16 cellular contexts compared by ENCODE assay signal in the genomic region with DNA sequence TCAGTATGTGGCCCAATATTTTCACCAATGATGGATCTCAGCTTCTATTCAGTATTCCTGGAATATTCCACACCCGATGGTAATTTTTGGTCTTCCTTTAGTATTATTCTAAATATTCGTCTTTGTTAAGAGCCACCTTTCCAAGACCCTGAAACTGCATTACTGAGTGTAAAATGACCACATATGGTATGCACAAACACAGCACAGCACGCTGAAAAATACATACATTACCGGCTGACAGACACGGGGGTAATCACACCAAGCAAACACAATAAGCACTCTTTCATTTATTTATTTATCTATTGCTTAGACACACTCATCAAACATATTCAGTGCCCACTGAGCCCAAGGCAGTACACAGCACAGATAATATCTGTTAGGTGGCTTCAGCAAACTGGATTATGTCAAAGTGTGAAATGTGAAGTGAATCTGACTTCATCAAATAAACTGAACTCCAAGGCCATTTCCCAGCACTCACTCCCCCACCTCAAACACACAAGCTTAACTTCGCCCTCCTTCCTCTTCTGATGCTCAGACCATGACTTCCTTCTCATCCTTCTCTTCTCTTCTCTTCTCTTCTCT. TPM values are rescaled to one million over a fixed set of nuclear protein-coding genes. Genes with fewer than 3 reads are reported as not detected.
DNase-seq lines count a peak whose midpoint lies in the region; ATAC-seq and TF ChIP-seq lines count a peak whose summit lies in the region.
"Had no signal": no experiment of that assay in that cellular context is flagged by ENCODE, and none has a peak within 500 bp of the region (broad histone marks: within the 10 kb centered on the region; RNA-seq: fewer than 3 reads in every experiment).

No MANE protein-coding gene starts in this region.

- no peaks in the 10 kb centered on the region; the same call in 1 of the 2 replicates for H3K4me1 ChIP-seq in HEK293 (ENCODE audit: control insufficient read depth, insufficient read depth, low read length)
- H3K4me1 ChIP-seq in endocrine pancreas (ENCODE audit: control insufficient read depth, insufficient read depth, low read length), result peaks cover 23% of the 10 kb centered on the region
- no peaks in the 10 kb centered on the region for H3K4me1 ChIP-seq in neural progenitor cell

- H3K4me3 Mint-ChIP-seq in neural progenitor cell, result peak overlapping the region; percentile 87
- H3K4me3 Mint-ChIP-seq in activated CD4-positive, alpha-beta T cell treated with anti-CD3 and anti-CD28 coated beads, Interleukin-2, amount 10 ng/mL, durations not matched to agents 7 days and 5 days, result no peak overlapping the region
- H3K4me3 Mint-ChIP-seq: T-helper 17 cell had no signal

- no peaks in the 10 kb centered on the region for H3K27me3 ChIP-seq in endocrine pancreas (ENCODE audit: control insufficient read depth, insufficient read depth, low read length)
- H3K27me3 ChIP-seq in neural progenitor cell, result peaks cover 63% of the 10 kb centered on the region

- no peaks in the 10 kb centered on the region for H3K9me3 Mint-ChIP-seq in neural progenitor cell
- H3K9me3 Mint-ChIP-seq in activated CD4-positive, alpha-beta T cell treated with anti-CD3 and anti-CD28 coated beads, Interleukin-2, amount 10 ng/mL, durations not matched to agents 7 days and 5 days, result no peaks in the 10 kb centered on the region
- H3K9me3 Mint-ChIP-seq: activated T-helper 2 cell treated with anti-CD3 and anti-CD28 coated beads, Interferon-gamma antibody, Interleukin-2, Interleukin-4, amounts not matched to agents 10 μg/mL and 5 μg/mL and 100 μg/mL, durations not matched to agents 14 hours and 24 hours and 36 hours had no signal

- H3K36me3 ChIP-seq in HEK293 (ENCODE audit: control insufficient read depth in 2 of 2, insufficient read depth in 1 of 2, low read length in 2 of 2) (no peaks in the 10 kb centered on the region), endocrine pancreas (ENCODE audit: control insufficient read depth, insufficient read depth, low read length) (no peaks in the 10 kb centered on the region), neural progenitor cell (no peaks in the 10 kb centered on the region)
- H3K36me3 ChIP-seq: suprapubic skin had no signal

- DNase-seq in NCI-H748 (lab: John Stamatoyannopoulos, UW; ENCODE audit: unreplicated experiment) (peak; percentile 89), neural progenitor cell (ENCODE audit: low spot score) (no peak), SW480 (ENCODE audit: low spot score) (no peak)
- DNase-seq in activated CD4-positive, alpha-beta T cell treated with anti-CD3 and anti-CD28 coated beads, Interleukin-2, amount 10 ng/mL, durations not matched to agents 7 days and 5 days, result no peak
- DNase-seq: CD8-positive, alpha-beta memory T cell; effector memory CD8-positive, alpha-beta T cell; IMR-90; occipital lobe; T-helper 17 cell had no signal

- no peaks in the 10 kb centered on the region for H3K79me2 ChIP-seq in neural progenitor cell (ENCODE audit: low read depth)

- H3K9ac ChIP-seq in endocrine pancreas (ENCODE audit: control insufficient read depth, insufficient read depth, low read length) (peak overlapping the region; percentile 83), neural progenitor cell (no peak overlapping the region)

- no peak for TF ChIP-seq CTCF in HEK293 (tag by site-specific recombination; IDR thresholded peaks at IDR 0.05)
- TF ChIP-seq CTCF in neural progenitor cell (IDR thresholded peaks at IDR 0.05), result no peak

- H2AFZ ChIP-seq in neural progenitor cell (replicated peaks), result no peak overlapping the region

- POLR2A ChIA-PET in HEK293 (lab: Yijun Ruan, JAX), result no interaction called here
- POLR2A ChIA-PET in activated CD4-positive, alpha-beta T cell treated with anti-CD3 and anti-CD28 coated beads, Interleukin-2, amount 10 ng/mL, durations not matched to agents 7 days and 5 days (lab: Charles Lee), result no interaction called here

- no peak overlapping the region for H3K27ac ChIP-seq in HEK293 (ENCODE audit: extremely low read depth, low read depth, low read length)
- no peak overlapping the region for H3K27ac ChIP-seq in neural progenitor cell
- H3K27ac ChIP-seq: suprapubic skin had no signal

- H3K27ac Mint-ChIP-seq in neural progenitor cell, result no peak overlapping the region
- no peak overlapping the region for H3K27ac Mint-ChIP-seq in activated CD4-positive, alpha-beta T cell treated with anti-CD3 and anti-CD28 coated beads, Interleukin-2, amount 10 ng/mL, durations not matched to agents 7 days and 5 days
- H3K27ac Mint-ChIP-seq: activated T-helper 2 cell treated with anti-CD3 and anti-CD28 coated beads, Interferon-gamma antibody, Interleukin-2, Interleukin-4, amounts not matched to agents 10 μg/mL and 5 μg/mL and 100 μg/mL, durations not matched to agents 14 hours and 24 hours and 36 hours; CD8-positive, alpha-beta memory T cell; effector memory CD8-positive, alpha-beta T cell; T-helper 17 cell had no signal

- ATAC-seq in HG03108 (IDR thresholded peaks at IDR 0.05; ENCODE audit: unreplicated experiment), result no peak
- no peak for ATAC-seq in GM18858 (IDR thresholded peaks at IDR 0.05; ENCODE audit: unreplicated experiment)

- peaks cover 13% of the 10 kb centered on the region for H3K4me1 Mint-ChIP-seq in neural progenitor cell
- H3K4me1 Mint-ChIP-seq in activated CD4-positive, alpha-beta T cell treated with anti-CD3 and anti-CD28 coated beads, Interleukin-2, amount 10 ng/mL, durations not matched to agents 7 days and 5 days, result peaks cover 8% of the 10 kb centered on the region

- H3K36me3 Mint-ChIP-seq in neural progenitor cell, result no peaks in the 10 kb centered on the region
- H3K36me3 Mint-ChIP-seq in activated CD4-positive, alpha-beta T cell treated with anti-CD3 and anti-CD28 coated beads, Interleukin-2, amount 10 ng/mL, durations not matched to agents 7 days and 5 days (ENCODE audit: low read depth), result no peaks in the 10 kb centered on the region
- H3K36me3 Mint-ChIP-seq: CD8-positive, alpha-beta memory T cell had no signal

- H4K20me1 ChIP-seq in neural progenitor cell (ENCODE audit: low read depth), result no peaks in the 10 kb centered on the region

- H3K9me3 ChIP-seq in HEK293 (ENCODE audit: control insufficient read depth, insufficient read depth, low read depth, low read length) (no peaks in the 10 kb centered on the region), endocrine pancreas (ENCODE audit: control insufficient read depth, low read length) (no peaks in the 10 kb centered on the region), neural progenitor cell (ENCODE audit: low read depth) (no peaks in the 10 kb centered on the region)
- H3K9me3 ChIP-seq: suprapubic skin had no signal

- H3K4me2 ChIP-seq in neural progenitor cell, result peak overlapping the region; percentile 90

- peaks cover 32% of the 10 kb centered on the region for H3K27me3 Mint-ChIP-seq in neural progenitor cell (ENCODE audit: insufficient read depth, low read depth)
- H3K27me3 Mint-ChIP-seq in activated CD4-positive, alpha-beta T cell treated with anti-CD3 and anti-CD28 coated beads, Interleukin-2, amount 10 ng/mL, durations not matched to agents 7 days and 5 days, result peaks cover 43% of the 10 kb centered on the region

- H3K4me3 ChIP-seq in HEK293 (ENCODE audit: low read depth, low read length) (peak overlapping the region; percentile 54), endocrine pancreas (ENCODE audit: control insufficient read depth, insufficient read depth, low read length) (peak overlapping the region; percentile 91), neural progenitor cell (peak overlapping the region; percentile 63)

- H3F3A ChIP-seq in neural progenitor cell (ENCODE audit: low read depth), result peaks cover 25% of the 10 kb centered on the region

- CTCF ChIA-PET in HEK293 (lab: Yijun Ruan, JAX), result interaction anchor here (0.6 to 1.0 kb wide), 5 partner anchors 13 to 282 kb away, joined by 3 to 4 read pairs (median 3); no protein-coding TSS in a partner anchor
- CTCF ChIA-PET in activated CD4-positive, alpha-beta T cell treated with anti-CD3 and anti-CD28 coated beads, Interleukin-2, amount 10 ng/mL, durations not matched to agents 7 days and 5 days (lab: Charles Lee), result no interaction called here

RNA-seq across cellular contexts. Expression of a gene that starts 2.3 kb away (rescaled TPM):
- total RNA-seq in neural progenitor cell (ENCODE audit: low replicate concordance), result 0.19 and 0.40 TPM in 2 replicates
- not detected for total RNA-seq in activated CD4-positive, alpha-beta T cell treated with anti-CD3 and anti-CD28 coated beads, Interleukin-2, amount 10 ng/mL, durations not matched to agents 7 days and 5 days
- total RNA-seq: activated T-helper 2 cell treated with anti-CD3 and anti-CD28 coated beads, Interferon-gamma antibody, Interleukin-2, Interleukin-4, amounts not matched to agents 10 μg/mL and 5 μg/mL and 100 μg/mL, durations not matched to agents 14 hours and 24 hours and 36 hours; CD8-positive, alpha-beta memory T cell; IMR-90; left lobe of liver; T-helper 17 cell had no signal
